Comparison of ENCODE assay signal across 8 cellular contexts in genomic region chr4:184825394-184826314, GRCh38. TPM values are rescaled to one million over a fixed set of nuclear protein-coding genes. Genes with fewer than 3 reads are reported as not detected.
A peak's percentile ranks its signal among the peaks of the same experiment; 100 is the strongest.
DNase-seq lines count a peak whose midpoint lies in the region; ATAC-seq lines count a peak whose summit lies in the region.

ACSL1 (minus strand) TSS chr4:184825968; CDS start chr4:184803514, 22,454 bp downstream.

- ATAC-seq in HG02870 (IDR thresholded peaks at IDR 0.05; ENCODE audit: unreplicated experiment) (peak; percentile 74), left colon (peak; percentile 94)

- intact Hi-C loops in left colon (cut with DNase I, micrococcal nuclease) = no loop called here

- DNase-seq in NCI-H2081 (lab: John Stamatoyannopoulos, UW) (peak; percentile 46 to 52), NCI-H2081 treated with DMSO at 0.1 percent for 48 hours (lab: John Stamatoyannopoulos, UW) (no peak), NCI-H2171 (lab: John Stamatoyannopoulos, UW) (peak; percentile 50), cerebellum (ENCODE audit: low spot score) (peak; percentile 94), left colon (peak; percentile 65 to 82)
- peak; percentile 58 to 61 for DNase-seq in activated CD4-positive, alpha-beta T cell treated with anti-CD3 and anti-CD28 coated beads for 24 hours (ENCODE audit: low read depth in 2 of 2)
- DNase-seq in stimulated activated CD4-positive, alpha-beta T cell treated with anti-CD3 and anti-CD28 coated beads, Interleukin-2, amount 100 ng/mL, for 24 hours = peak; percentile 77 to 80

RNA-seq across cellular contexts. Expression of gene ACSL1, which starts in this region (rescaled TPM):
- total RNA-seq in cerebellum (36.6 TPM), left colon (10 to 100 TPM; 39.4 to 41.2 TPM)
